Comparison of ENCODE assay signal across 11 cellular contexts in the genomic region with DNA sequence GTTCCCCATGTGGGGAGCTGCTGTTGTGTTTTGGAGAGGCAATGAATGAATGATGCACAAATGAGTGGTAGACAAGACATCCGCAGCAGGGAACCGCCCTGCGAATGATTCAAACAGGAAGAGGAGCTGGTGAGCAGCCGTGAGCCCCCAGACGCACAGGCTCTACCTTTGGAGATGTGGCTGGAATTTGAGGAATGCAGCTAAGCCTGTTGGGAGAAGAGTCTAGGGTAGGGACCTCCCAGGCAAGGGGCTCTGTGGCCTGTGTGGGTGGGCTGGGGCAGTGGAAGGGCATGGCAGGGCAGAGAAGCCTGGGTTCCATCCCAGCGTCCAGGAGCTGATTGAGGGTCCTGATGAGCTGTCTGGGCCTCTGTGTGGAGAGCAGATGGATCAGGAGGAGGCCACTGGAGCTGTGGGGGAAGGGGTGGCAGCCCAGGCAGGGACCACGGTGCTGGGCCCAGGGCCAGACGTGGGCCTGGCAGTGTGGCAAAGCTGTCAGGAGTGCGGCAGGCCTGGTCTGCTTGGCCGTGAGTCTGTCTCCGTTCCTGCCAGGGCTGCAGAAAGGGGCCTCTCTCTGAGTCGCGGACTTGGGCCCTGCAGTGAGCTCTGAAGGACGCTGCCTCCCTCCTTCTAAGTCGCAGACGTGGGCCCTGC. TPM values are rescaled to one million over a fixed set of nuclear protein-coding genes. Genes with fewer than 3 reads are reported as not detected.
DNase-seq lines count a peak whose midpoint lies in the region; ATAC-seq and TF ChIP-seq lines count a peak whose summit lies in the region.
"Had no signal": no experiment of that assay in that cellular context is flagged by ENCODE, and none has a peak within 500 bp of the region (broad histone marks: within the 10 kb centered on the region; RNA-seq: fewer than 3 reads in every experiment).

No MANE protein-coding gene starts in this region.

- H4K8ac ChIP-seq in neuronal stem cell (ENCODE audit: low read depth, low read length): peak overlapping the region; percentile 50

- peak overlapping the region; percentile 90 for H2AK5ac ChIP-seq in neuronal stem cell (ENCODE audit: low read depth, low read length)

- DNase-seq in EL (peak; percentile 65), SW480 (ENCODE audit: low spot score) (peak; percentile 7), foreskin keratinocyte (peak; percentile 68 to 74), neuronal stem cell (ENCODE audit: low spot score) (peak; percentile 63), brain microvascular endothelial cell (no peak)
- DNase-seq: CD4-positive, alpha-beta memory T cell had no signal

- no CpG with 5 or more reads among the region's 16 CpGs for WGBS in neuronal stem cell (ENCODE audit: extremely low coverage in 2 of 2, insufficient read length in 2 of 2, insufficient replicate concordance in 1 of 2), 2 donors

- H2BK12ac ChIP-seq in neuronal stem cell (ENCODE audit: low read length): no peak overlapping the region

- no peak overlapping the region for H2BK5ac ChIP-seq in neuronal stem cell (ENCODE audit: low read length)

- no peak overlapping the region for H2BK120ac ChIP-seq in neuronal stem cell (ENCODE audit: low read depth, low read length)

- H3K27me3 ChIP-seq in foreskin keratinocyte (no peaks in the 10 kb centered on the region), neuronal stem cell (ENCODE audit: control insufficient read depth in 3 of 3, insufficient read depth in 3 of 3, low read depth in 1 of 3, low read length in 3 of 3) (no peaks in the 10 kb centered on the region), brain microvascular endothelial cell (replicated peaks) (no peaks in the 10 kb centered on the region)
- H3K27me3 ChIP-seq: ovary had no signal

- no peak overlapping the region for H3K27ac ChIP-seq in foreskin keratinocyte
- H3K27ac ChIP-seq in neuronal stem cell (replicated peaks; ENCODE audit: low read length): peak overlapping the region; percentile 46
- H3K27ac ChIP-seq in brain microvascular endothelial cell: no peak overlapping the region
- H3K27ac ChIP-seq: ovary had no signal

- H3K4ac ChIP-seq in neuronal stem cell (ENCODE audit: low read length): no peak overlapping the region

- no peaks in the 10 kb centered on the region for H3K9me3 ChIP-seq in neuronal stem cell (replicated peaks in 1 of 2; ENCODE audit: control insufficient read depth in 2 of 2, insufficient read depth in 1 of 2, low read depth in 1 of 2, low read length in 2 of 2)
- H3K9me3 ChIP-seq: ovary, thoracic aorta had no signal

- H2BK15ac ChIP-seq in neuronal stem cell (ENCODE audit: low read length): no peak overlapping the region

- H3K36me3 ChIP-seq in neuronal stem cell (replicated peaks in 1 of 2; ENCODE audit: control insufficient read depth in 2 of 2, insufficient read depth in 2 of 2, low read length in 2 of 2) (peaks cover 22 to 74% of the 10 kb centered on the region in 2 donors), brain microvascular endothelial cell (replicated peaks) (peaks cover 35% of the 10 kb centered on the region)
- H3K36me3 ChIP-seq: ovary had no signal

- TF ChIP-seq CTCF in foreskin keratinocyte (conservative IDR thresholded peaks at IDR 0.05): no peak
- TF ChIP-seq CTCF in brain microvascular endothelial cell (IDR thresholded peaks at IDR 0.05; ENCODE audit: low read depth, low read length, missing control alignments): no peak

- peak overlapping the region; percentile 95 for H3K18ac ChIP-seq in neuronal stem cell (ENCODE audit: low read length)

- H4K91ac ChIP-seq in neuronal stem cell (ENCODE audit: low read depth, low read length, poor library complexity): no peak overlapping the region

- H3K23ac ChIP-seq in neuronal stem cell (ENCODE audit: low read depth, low read length, poor library complexity): no peak overlapping the region

- no peak overlapping the region for H3K9ac ChIP-seq in neuronal stem cell (ENCODE audit: low read depth, low read length, poor library complexity)

- peak; percentile 82 for ATAC-seq in foreskin keratinocyte
- ATAC-seq in GM18873 (IDR thresholded peaks at IDR 0.05; ENCODE audit: low FRiP score, unreplicated experiment): no peak
- no peak for ATAC-seq in GM19455 (IDR thresholded peaks at IDR 0.05; ENCODE audit: unreplicated experiment)
- ATAC-seq in GM18868 (IDR thresholded peaks at IDR 0.05; ENCODE audit: unreplicated experiment): no peak

- no peak overlapping the region for H2AFZ ChIP-seq in neuronal stem cell (ENCODE audit: low read length)

- no peak overlapping the region for H3K4me2 ChIP-seq in neuronal stem cell (ENCODE audit: insufficient read depth, low read length, poor library complexity, severe bottlenecking)

- peaks cover 2% of the 10 kb centered on the region for H3K79me1 ChIP-seq in neuronal stem cell (ENCODE audit: low read depth, low read length)

- in situ Hi-C loops in brain microvascular endothelial cell (cut with HindIII; ENCODE audit: low pct_ligation_motif_present, low sequenced_read_pairs): no loop called here

- H3K4me3 ChIP-seq in neuronal stem cell (ENCODE audit: low read length in 2 of 2) (no peak overlapping the region), brain microvascular endothelial cell (ENCODE audit: low read depth, low read length) (no peak overlapping the region)
- H3K4me3 ChIP-seq: ovary, thoracic aorta had no signal

- H3K4me1 ChIP-seq in foreskin keratinocyte (peaks cover 10% of the 10 kb centered on the region), neuronal stem cell (ENCODE audit: control insufficient read depth in 2 of 2, insufficient read depth in 1 of 2, low read depth in 1 of 2, low read length in 2 of 2) (peaks cover 0 to 15% of the 10 kb centered on the region in 2 donors)

- no peak overlapping the region for H3K14ac ChIP-seq in neuronal stem cell (ENCODE audit: low read length)

RNA-seq across cellular contexts. Expression of gene DCUN1D2, which starts 41.8 kb away (rescaled TPM):
- 5.4 and 6.4 TPM in 2 replicates for total RNA-seq in foreskin keratinocyte
- 3.8 and 4.0 TPM in 2 replicates for polyA plus RNA-seq in foreskin keratinocyte
- 21.3 TPM for polyA plus RNA-seq in neuronal stem cell (2013, experiment 1 of 2)
- polyA plus RNA-seq in neuronal stem cell (2013, experiment 2 of 2): 22.2 TPM

RNA-seq across cellular contexts. Expression of gene TFDP1, which starts 52.3 kb away (rescaled TPM):
- 145 and 167 TPM in 2 replicates for total RNA-seq in foreskin keratinocyte
- polyA plus RNA-seq in foreskin keratinocyte: 89.0 and 114 TPM in 2 replicates
- 74.2 TPM for polyA plus RNA-seq in neuronal stem cell (2013, experiment 1 of 2)
- 75.8 TPM for polyA plus RNA-seq in neuronal stem cell (2013, experiment 2 of 2)
